17 cellular contexts compared by ENCODE assay signal in the genomic region with DNA sequence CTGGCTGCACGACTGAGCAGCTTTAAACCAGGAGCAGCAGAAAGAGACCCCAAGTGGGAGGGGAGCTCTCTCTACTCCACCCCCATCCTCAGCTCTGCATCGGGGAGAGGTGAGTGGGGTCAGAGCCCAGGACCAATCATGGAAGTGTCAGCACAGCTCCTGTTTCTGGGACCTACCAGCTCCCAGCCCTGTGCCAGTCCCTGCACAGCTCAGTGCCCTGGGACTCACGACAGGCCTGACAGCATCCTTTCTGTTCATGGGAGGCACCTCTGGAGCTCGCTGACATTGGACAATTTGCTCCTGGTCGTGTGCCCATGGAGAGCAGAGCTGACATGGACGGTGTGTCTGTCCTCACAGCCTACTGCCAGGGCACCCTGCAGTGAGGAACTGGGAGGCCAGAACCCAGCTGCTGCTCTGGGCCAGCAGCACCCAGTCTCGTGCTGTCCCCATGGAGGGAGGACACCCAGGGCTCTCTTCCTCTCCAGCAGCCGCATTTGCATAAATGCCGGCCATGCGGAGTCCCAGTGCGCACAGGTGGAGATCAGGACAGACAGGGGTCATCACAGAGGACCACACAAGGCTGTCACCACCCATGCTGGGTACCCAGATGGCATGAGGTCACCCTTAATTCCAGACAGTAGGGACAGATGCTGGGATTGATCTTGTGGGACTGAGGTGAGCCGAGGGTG. TPM values are rescaled to one million over a fixed set of nuclear protein-coding genes. Genes with fewer than 3 reads are reported as not detected.
DNase-seq lines count a peak whose midpoint lies in the region; ATAC-seq and TF ChIP-seq lines count a peak whose summit lies in the region.
"Had no signal": no experiment of that assay in that cellular context is flagged by ENCODE, and none has a peak within 500 bp of the region (broad histone marks: within the 10 kb centered on the region; RNA-seq: fewer than 3 reads in every experiment).

No MANE protein-coding gene starts in this region.

- CTCF ChIA-PET in activated CD8-positive, alpha-beta T cell treated with anti-CD3 and anti-CD28 coated beads, Interleukin-2, amount 10 ng/mL, durations not matched to agents 7 days and 5 days (lab: Charles Lee) = no interaction called here

- H3K36me3 Mint-ChIP-seq in activated CD8-positive, alpha-beta T cell treated with anti-CD3 and anti-CD28 coated beads, Interleukin-2, amount 10 ng/mL, durations not matched to agents 7 days and 5 days (ENCODE audit: low read depth) = peaks cover 5% of the 10 kb centered on the region

- no peaks in the 10 kb centered on the region for H3K9me3 Mint-ChIP-seq in activated CD8-positive, alpha-beta T cell treated with anti-CD3 and anti-CD28 coated beads, Interleukin-2, amount 10 ng/mL, durations not matched to agents 7 days and 5 days (ENCODE audit: insufficient read depth)
- H3K9me3 Mint-ChIP-seq: nephron had no signal

- peak; percentile 24 for ATAC-seq in GM21825 (IDR thresholded peaks at IDR 0.05; ENCODE audit: unreplicated experiment)
- ATAC-seq in activated CD8-positive, alpha-beta T cell treated with anti-CD3 and anti-CD28 coated beads, Interleukin-2, amount 10 ng/mL, durations not matched to agents 7 days and 5 days = peak; percentile 17
- ATAC-seq: foreskin keratinocyte had no signal

- no peak overlapping the region for H2BK5ac ChIP-seq in mesendoderm (ENCODE audit: low read length)

- H3K23ac ChIP-seq in mesendoderm (ENCODE audit: low read length) = no peak overlapping the region

- H3K4me3 Mint-ChIP-seq in activated CD8-positive, alpha-beta T cell treated with anti-CD3 and anti-CD28 coated beads, Interleukin-2, amount 10 ng/mL, durations not matched to agents 7 days and 5 days = peak overlapping the region; percentile 32
- H3K4me3 Mint-ChIP-seq: nephron had no signal

- H3K79me2 ChIP-seq in mesendoderm (ENCODE audit: control insufficient read depth, insufficient read depth, low read length) (no peaks in the 10 kb centered on the region), Karpas-422 (ENCODE audit: low read length) (no peaks in the 10 kb centered on the region)

- no peak overlapping the region for H3K27ac ChIP-seq in mesendoderm (ENCODE audit: low read depth, low read length)
- no peak overlapping the region for H3K27ac ChIP-seq in colonic mucosa
- H3K27ac ChIP-seq in Karpas-422 (ENCODE audit: low read length) = no peak overlapping the region
- H3K27ac ChIP-seq in tibial nerve = no peak overlapping the region
- H3K27ac ChIP-seq: 22Rv1, ascending aorta, foreskin keratinocyte had no signal

- peak overlapping the region; percentile 65 for H3K27ac Mint-ChIP-seq in activated CD8-positive, alpha-beta T cell treated with anti-CD3 and anti-CD28 coated beads, Interleukin-2, amount 10 ng/mL, durations not matched to agents 7 days and 5 days
- H3K27ac Mint-ChIP-seq: nephron had no signal

- H4K5ac ChIP-seq in mesendoderm (ENCODE audit: low read length) = no peak overlapping the region

- no CpG with 5 or more reads among the region's 12 CpGs for WGBS in mesendoderm (ENCODE audit: extremely low coverage, insufficient coverage, low lambda C conversion rate)
- WGBS in tibial nerve, 2 donors = 66 to 74% methylated on average over 9 to 11 of the region's 12 CpGs

- no peaks in the 10 kb centered on the region for H3K9me3 ChIP-seq in colonic mucosa
- H3K9me3 ChIP-seq in Karpas-422 (ENCODE audit: low read length) = no peaks in the 10 kb centered on the region
- H3K9me3 ChIP-seq in tibial nerve = no peaks in the 10 kb centered on the region
- H3K9me3 ChIP-seq: ascending aorta, transverse colon had no signal

- H3K4ac ChIP-seq in mesendoderm (ENCODE audit: low read depth, low read length) = no peak overlapping the region

- H3K9ac ChIP-seq in mesendoderm (ENCODE audit: low read length) (no peak overlapping the region), colonic mucosa (ENCODE audit: low read depth in 2 of 2, low read length in 2 of 2) (peak overlapping the region in 1 of 2 donors; percentile 43), Karpas-422 (ENCODE audit: low read length) (no peak overlapping the region)

- no peaks in the 10 kb centered on the region for H3K36me3 ChIP-seq in mesendoderm (ENCODE audit: control insufficient read depth, insufficient read depth, low read length)
- no peaks in the 10 kb centered on the region for H3K36me3 ChIP-seq in colonic mucosa
- H3K36me3 ChIP-seq in Karpas-422 (ENCODE audit: insufficient read depth, low read length) = no peaks in the 10 kb centered on the region
- H3K36me3 ChIP-seq in tibial nerve = no peaks in the 10 kb centered on the region
- H3K36me3 ChIP-seq: ascending aorta, transverse colon had no signal

- H3K4me1 Mint-ChIP-seq in activated CD8-positive, alpha-beta T cell treated with anti-CD3 and anti-CD28 coated beads, Interleukin-2, amount 10 ng/mL, durations not matched to agents 7 days and 5 days (ENCODE audit: low read depth) = peaks cover 9% of the 10 kb centered on the region
- H3K4me1 Mint-ChIP-seq: nephron had no signal

- TF ChIP-seq POLR2A in tibial nerve (IDR thresholded peaks at IDR 0.05) = no peak

- H3K4me2 ChIP-seq in mesendoderm (ENCODE audit: low read length) (no peak overlapping the region), Karpas-422 (ENCODE audit: low read depth, low read length, poor library complexity, severe bottlenecking) (no peak overlapping the region)
- H3K4me2 ChIP-seq: smooth muscle cell had no signal

- H3K79me1 ChIP-seq in mesendoderm (ENCODE audit: low read length) = no peaks in the 10 kb centered on the region

- H3K4me3 ChIP-seq in mesendoderm (ENCODE audit: low read length) = no peak overlapping the region
- H3K4me3 ChIP-seq in colonic mucosa = no peak overlapping the region
- H3K4me3 ChIP-seq in Karpas-422 (ENCODE audit: low read length) = no peak overlapping the region
- H3K4me3 ChIP-seq in tibial nerve = no peak overlapping the region
- H3K4me3 ChIP-seq: ascending aorta, smooth muscle cell, transverse colon had no signal

- no peaks in the 10 kb centered on the region for H3K27me3 ChIP-seq in mesendoderm (ENCODE audit: insufficient read depth, low read length, poor library complexity)
- no peaks in the 10 kb centered on the region for H3K27me3 ChIP-seq in colonic mucosa
- H3K27me3 ChIP-seq in Karpas-422 (ENCODE audit: low read length) = no peaks in the 10 kb centered on the region
- no peaks in the 10 kb centered on the region for H3K27me3 ChIP-seq in tibial nerve
- H3K27me3 ChIP-seq: ascending aorta, foreskin keratinocyte, transverse colon had no signal

- peaks cover 8% of the 10 kb centered on the region for H3K4me1 ChIP-seq in mesendoderm (ENCODE audit: control insufficient read depth, low read depth, low read length)
- no peaks in the 10 kb centered on the region for H3K4me1 ChIP-seq in colonic mucosa
- no peaks in the 10 kb centered on the region; the same call in 1 of the 2 replicates for H3K4me1 ChIP-seq in Karpas-422 (ENCODE audit: low read length)
- no peaks in the 10 kb centered on the region for H3K4me1 ChIP-seq in tibial nerve
- H3K4me1 ChIP-seq: ascending aorta, foreskin keratinocyte had no signal

- no peak overlapping the region for H2AK5ac ChIP-seq in mesendoderm (ENCODE audit: low read length)

- no peak overlapping the region for H2BK15ac ChIP-seq in mesendoderm (replicated peaks; ENCODE audit: low read depth)

- no peak overlapping the region for H4K8ac ChIP-seq in mesendoderm (ENCODE audit: low read depth, low read length)

- no peaks in the 10 kb centered on the region for H3K27me3 Mint-ChIP-seq in activated CD8-positive, alpha-beta T cell treated with anti-CD3 and anti-CD28 coated beads, Interleukin-2, amount 10 ng/mL, durations not matched to agents 7 days and 5 days (ENCODE audit: low read depth)

- H3K56ac ChIP-seq in mesendoderm (ENCODE audit: low read length) = peak overlapping the region; percentile 62

- peak; percentile 10 for DNase-seq in NCI-H146 (lab: John Stamatoyannopoulos, UW)
- DNase-seq in NCI-H146 treated with DMSO at 0.1 percent for 48 hours (lab: John Stamatoyannopoulos, UW; ENCODE audit: unreplicated experiment) = no peak
- no peak for DNase-seq in activated CD8-positive, alpha-beta T cell treated with anti-CD3 and anti-CD28 coated beads, Interleukin-2, amount 10 ng/mL, durations not matched to agents 7 days and 5 days
- DNase-seq in mesendoderm = no peak
- no peak for DNase-seq in colonic mucosa
- DNase-seq in Karpas-422 = no peak
- DNase-seq in tibial nerve (ENCODE audit: low spot score in 2 of 2) = no peak
- DNase-seq: foreskin keratinocyte, H7, NCI-H1436 treated with DMSO at 0.1 percent for 48 hours, transverse colon had no signal

- no peak overlapping the region for H2BK120ac ChIP-seq in mesendoderm (ENCODE audit: low read depth, low read length)

- no peaks in the 10 kb centered on the region for H3K9me2 ChIP-seq in Karpas-422 (replicated peaks; ENCODE audit: insufficient read depth, low read length)

- no peak for TF ChIP-seq EP300 in tibial nerve (IDR thresholded peaks at IDR 0.05)

- intact Hi-C loops in colonic mucosa (cut with DNase I) = no loop called here

- TF ChIP-seq CTCF in colonic mucosa (IDR thresholded peaks at IDR 0.05) (no peak), tibial nerve (IDR thresholded peaks at IDR 0.05) (no peak)

- POLR2A ChIA-PET in activated CD8-positive, alpha-beta T cell treated with anti-CD3 and anti-CD28 coated beads, Interleukin-2, amount 10 ng/mL, durations not matched to agents 7 days and 5 days (lab: Charles Lee) = no interaction called here

- no peaks in the 10 kb centered on the region for H4K20me1 ChIP-seq in Karpas-422 (ENCODE audit: insufficient read depth, low read depth, low read length)

- no peak overlapping the region for H2AFZ ChIP-seq in Karpas-422 (ENCODE audit: low read length)

- H3K18ac ChIP-seq in mesendoderm (ENCODE audit: low read length) = no peak overlapping the region

RNA-seq across cellular contexts. Expression of gene MSMB, which starts 45.9 kb away (rescaled TPM):
- total RNA-seq in activated CD8-positive, alpha-beta T cell treated with anti-CD3 and anti-CD28 coated beads, Interleukin-2, amount 10 ng/mL, durations not matched to agents 7 days and 5 days = not detected
- polyA plus RNA-seq in mesendoderm (2013, experiment 1 of 2) = 0.18 TPM
- polyA plus RNA-seq in mesendoderm (2013, experiment 2 of 2) = not detected
- total RNA-seq in colonic mucosa (not detected), tibial nerve (not detected)
- total RNA-seq in Karpas-422 (2014; rRNA removed; shearing (Covaris generic); ENCODE audit: low replicate concordance) = not detected in 2 replicates
- total RNA-seq: activated CD8-positive, alpha-beta memory T cell treated with anti-CD3 and anti-CD28 coated beads for 36 hours; ascending aorta; foreskin keratinocyte; H7; smooth muscle cell; transverse colon had no signal
- polyA plus RNA-seq: foreskin keratinocyte had no signal
